11 cellular contexts compared by ENCODE assay signal in genomic region chr6:14228571-14228970, GRCh38.
DNase-seq lines count a peak whose midpoint lies in the region; ATAC-seq and TF ChIP-seq lines count a peak whose summit lies in the region.
"Had no signal": no experiment of that assay in that cellular context is flagged by ENCODE, and none has a peak within 500 bp of the region (broad histone marks: within the 10 kb centered on the region; RNA-seq: fewer than 3 reads in every experiment).

No MANE protein-coding gene starts in this region.

- no peaks in the 10 kb centered on the region for H3K9me1 ChIP-seq in IMR-90 (ENCODE audit: insufficient read depth, low read length)

- H2AK9ac ChIP-seq in IMR-90 (replicated peaks; ENCODE audit: low read depth, low read length, poor library complexity) = no peak overlapping the region

- H2BK5ac ChIP-seq in IMR-90 (ENCODE audit: low read depth, low read length, poor library complexity, severe bottlenecking) = no peak overlapping the region

- H3K14ac ChIP-seq in IMR-90 (replicated peaks; ENCODE audit: low read depth, low read length) = no peak overlapping the region

- intact Hi-C loops in IMR-90 (cut with micrococcal nuclease) = no loop called here
- intact Hi-C loops in esophagus squamous epithelium (cut with DNase I) = no loop called here
- intact Hi-C loops in MCF 10A (cut with micrococcal nuclease) = no loop called here

- H3K4me1 ChIP-seq in IMR-90 (ENCODE audit: control insufficient read depth, insufficient read depth, low read length) (no peaks in the 10 kb centered on the region), esophagus squamous epithelium (no peaks in the 10 kb centered on the region)

- peaks cover 37% of the 10 kb centered on the region for H3K4me1 Mint-ChIP-seq in activated naive CD8-positive, alpha-beta T cell treated with anti-CD3 and anti-CD28 coated beads, Interleukin-2, amount 50 U/mL, for 24 hours
- H3K4me1 Mint-ChIP-seq in MCF 10A (ENCODE audit: insufficient read depth, unreplicated experiment) = no peaks in the 10 kb centered on the region

- no peak overlapping the region for H3K27ac Mint-ChIP-seq in activated naive CD8-positive, alpha-beta T cell treated with anti-CD3 and anti-CD28 coated beads, Interleukin-2, amount 50 U/mL, for 24 hours
- no peak overlapping the region for H3K27ac Mint-ChIP-seq in MCF 10A (ENCODE audit: low read depth, unreplicated experiment)

- dilution Hi-C loops in IMR-90 (cut with HindIII; ENCODE audit: low sequenced_read_pairs, unreplicated experiment) = no loop called here

- DNase-seq in DMS79 (lab: John Stamatoyannopoulos, UW) (peak; percentile 33), IMR-90 (peak; percentile 62), esophagus squamous epithelium (lab: John Stamatoyannopoulos, UW) (no peak), MCF 10A (ENCODE audit: unreplicated experiment) (no peak), NCI-H2107 treated with DMSO at 0.1 percent for 48 hours (lab: John Stamatoyannopoulos, UW; ENCODE audit: unreplicated experiment) (no peak)
- DNase-seq in activated naive CD8-positive, alpha-beta T cell treated with anti-CD3 and anti-CD28 coated beads, Interleukin-2, amount 50 U/mL, for 24 hours = peak; percentile 57
- peak; percentile 79 for DNase-seq in stimulated activated CD4-positive, alpha-beta T cell treated with anti-CD3 and anti-CD28 coated beads, Interleukin-1b, Interleukin-23, amount 100 ng/mL, for 48 hours
- DNase-seq: Calu3, NCI-H524 had no signal

- H3K27me3 ChIP-seq in IMR-90 (ENCODE audit: control insufficient read depth, insufficient read depth, low read length) = peaks cover 3% of the 10 kb centered on the region
- H3K27me3 ChIP-seq in esophagus squamous epithelium = peaks cover 0 to 29% (median 0%) of the 10 kb centered on the region in 4 donors

- ATAC-seq in IMR-90 (ENCODE audit: low read depth) = no peak
- peak; percentile 86 for ATAC-seq in activated naive CD8-positive, alpha-beta T cell treated with anti-CD3 and anti-CD28 coated beads, Interleukin-2, amount 50 U/mL, for 24 hours
- no peak for ATAC-seq in GM18907 (IDR thresholded peaks at IDR 0.05; ENCODE audit: unreplicated experiment)

- H4K20me1 ChIP-seq in IMR-90 (ENCODE audit: insufficient read depth, low read length) = no peaks in the 10 kb centered on the region

- TF ChIP-seq POLR2A in IMR-90 (IDR thresholded peaks at IDR 0.05; ENCODE audit: low read depth, low read length) (no peak), esophagus squamous epithelium (IDR thresholded peaks at IDR 0.05) (no peak)

- TF ChIP-seq CTCF in IMR-90 (conservative IDR thresholded peaks at IDR 0.05; ENCODE audit: low read depth, low read length) (no peak), esophagus squamous epithelium (IDR thresholded peaks at IDR 0.05) (no peak), MCF 10A (IDR thresholded peaks at IDR 0.05; ENCODE audit: unreplicated experiment) (no peak)

- no peak overlapping the region for H3K4me3 ChIP-seq in IMR-90 (ENCODE audit: insufficient read depth, low read depth, low read length)
- no peak overlapping the region for H3K4me3 ChIP-seq in esophagus squamous epithelium

- POLR2A ChIA-PET in IMR-90 (lab: Charles Lee; ENCODE audit: unreplicated experiment) (no interaction called here), MCF 10A (lab: Yijun Ruan, JAX) (interaction anchor here (1.3 kb wide), 1 partner anchor 12 kb away, joined by 3 read pairs; no protein-coding TSS in a partner anchor)

- H3K9ac ChIP-seq in IMR-90 (ENCODE audit: low read depth, low read length) = no peak overlapping the region
- H3K9ac ChIP-seq: parathyroid adenoma had no signal

- no peak overlapping the region for H2AFZ ChIP-seq in IMR-90 (replicated peaks; ENCODE audit: low read length, poor library complexity)
- H2AFZ ChIP-seq: parathyroid adenoma had no signal

- H2BK15ac ChIP-seq in IMR-90 (ENCODE audit: low read depth, low read length) = no peak overlapping the region

- CTCF ChIA-PET in IMR-90 (lab: Yijun Ruan, JAX) = no interaction called here
- CTCF ChIA-PET in MCF 10A (lab: Yijun Ruan, JAX) = interaction anchor here (0.9 kb wide), 1 partner anchor 12 kb away, joined by 3 read pairs; no protein-coding TSS in a partner anchor

- H3K4ac ChIP-seq in IMR-90 (ENCODE audit: low read depth, low read length) = no peak overlapping the region

- H3K36me3 Mint-ChIP-seq in activated naive CD8-positive, alpha-beta T cell treated with anti-CD3 and anti-CD28 coated beads, Interleukin-2, amount 50 U/mL, for 24 hours (ENCODE audit: low read depth) = no peaks in the 10 kb centered on the region
- H3K36me3 Mint-ChIP-seq in MCF 10A (ENCODE audit: insufficient read depth, unreplicated experiment) = no peaks in the 10 kb centered on the region

- H3K27ac ChIP-seq in IMR-90 (ENCODE audit: insufficient read depth, low read length) (no peak overlapping the region), esophagus squamous epithelium (no peak overlapping the region)
- H3K27ac ChIP-seq: parathyroid adenoma had no signal

- no peak overlapping the region for H3K4me2 ChIP-seq in IMR-90 (ENCODE audit: low read depth, low read length)

- TF ChIP-seq RAD21 in IMR-90 (IDR thresholded peaks at IDR 0.05; ENCODE audit: low read length) = no peak

- BruUV-seq in IMR-90 (replicated peaks; lab: Mats Ljungman, UMichigan) = no TSS peak
- BruUV-seq in MCF 10A (replicated peaks; lab: Mats Ljungman, UMichigan) = no TSS peak

- no peak overlapping the region for H2BK20ac ChIP-seq in IMR-90 (ENCODE audit: low read depth, low read length)

- no peak overlapping the region for H3K23ac ChIP-seq in IMR-90 (ENCODE audit: low read depth, low read length)

- H3K9me3 Mint-ChIP-seq in activated naive CD8-positive, alpha-beta T cell treated with anti-CD3 and anti-CD28 coated beads, Interleukin-2, amount 50 U/mL, for 24 hours = peaks cover 7% of the 10 kb centered on the region
- peaks cover 8% of the 10 kb centered on the region for H3K9me3 Mint-ChIP-seq in MCF 10A (ENCODE audit: unreplicated experiment)

- H3K79me1 ChIP-seq in IMR-90 (ENCODE audit: low read depth in 1 of 2, low read length in 2 of 2) = no peaks in the 10 kb centered on the region

- WGBS in IMR-90 (ENCODE audit: extremely low coverage in 2 of 2, insufficient read length in 1 of 2), 2 experiments = 57% methylated on average over 3 of the region's 7 CpGs; no CpG with 5 or more reads in 1 of the 2 experiments
- 53 to 68% methylated on average over 5 to 7 of the region's 7 CpGs for WGBS in esophagus squamous epithelium, 2 donors

- in situ Hi-C loops in IMR-90 (cut with MboI; ENCODE audit: low sequenced_read_pairs) = no loop called here

- no peak overlapping the region for H4K91ac ChIP-seq in IMR-90 (ENCODE audit: insufficient read depth, low read depth, low read length)

- H3K27me3 Mint-ChIP-seq in activated naive CD8-positive, alpha-beta T cell treated with anti-CD3 and anti-CD28 coated beads, Interleukin-2, amount 50 U/mL, for 24 hours = no peaks in the 10 kb centered on the region
- no peaks in the 10 kb centered on the region for H3K27me3 Mint-ChIP-seq in MCF 10A (ENCODE audit: insufficient read depth, unreplicated experiment)

- H4K8ac ChIP-seq in IMR-90 (ENCODE audit: low read depth in 2 of 2, low read length in 2 of 2) = no peak overlapping the region

- H2BK120ac ChIP-seq in IMR-90 (ENCODE audit: low read depth, low read length) = no peak overlapping the region

- no peak overlapping the region for H4K5ac ChIP-seq in IMR-90 (ENCODE audit: low read depth, low read length)

- H3K18ac ChIP-seq in IMR-90 (ENCODE audit: low read depth, low read length) = no peak overlapping the region

- H3K56ac ChIP-seq in IMR-90 (ENCODE audit: extremely low read depth, insufficient read depth, low read length) = no peak overlapping the region

- H2AK5ac ChIP-seq in IMR-90 (ENCODE audit: low read depth, low read length) = no peak overlapping the region

- H3K9me3 ChIP-seq in IMR-90 (ENCODE audit: control insufficient read depth, insufficient read depth, low read length) (peaks cover 3% of the 10 kb centered on the region), esophagus squamous epithelium (peaks cover 0 to 4% (median 0%) of the 10 kb centered on the region in 3 donors)

- no peaks in the 10 kb centered on the region for H3K36me3 ChIP-seq in IMR-90 (ENCODE audit: control insufficient read depth, insufficient read depth, low read length)
- no peaks in the 10 kb centered on the region for H3K36me3 ChIP-seq in esophagus squamous epithelium

- H3K4me3 Mint-ChIP-seq in activated naive CD8-positive, alpha-beta T cell treated with anti-CD3 and anti-CD28 coated beads, Interleukin-2, amount 50 U/mL, for 24 hours = no peak overlapping the region
- H3K4me3 Mint-ChIP-seq in MCF 10A (ENCODE audit: unreplicated experiment) = no peak overlapping the region

TF ChIP-seq in IMR-90, 13 proteins besides CTCF, POLR2A, EP300 and RAD21:
- TF ChIP-seq CHD1 (IDR thresholded peaks at IDR 0.05; ENCODE audit: low read depth, low read length) (no peak), BHLHE40 (IDR thresholded peaks at IDR 0.05; ENCODE audit: low read depth, low read length) (0 out of 2 replicates have a peak, but pooled peaks have one; percentile 11)

Comparison
In these comparisons a context has a peak if more than half of its experiments do, and no peak if none do; other contexts are left out.
1. DNase-seq: peak in DMS79 (single experiment), IMR-90 (single experiment), activated naive CD8-positive, alpha-beta T cell treated with anti-CD3 and anti-CD28 coated beads, Interleukin-2, amount 50 U/mL, for 24 hours (single experiment) and stimulated activated CD4-positive, alpha-beta T cell treated with anti-CD3 and anti-CD28 coated beads, Interleukin-1b, Interleukin-23, amount 100 ng/mL, for 48 hours (single experiment); none in esophagus squamous epithelium (single experiment), MCF 10A (single experiment) and NCI-H2107 treated with DMSO at 0.1 percent for 48 hours (single experiment).